ENCODE assay signal across 8 cellular contexts in the genomic region with DNA sequence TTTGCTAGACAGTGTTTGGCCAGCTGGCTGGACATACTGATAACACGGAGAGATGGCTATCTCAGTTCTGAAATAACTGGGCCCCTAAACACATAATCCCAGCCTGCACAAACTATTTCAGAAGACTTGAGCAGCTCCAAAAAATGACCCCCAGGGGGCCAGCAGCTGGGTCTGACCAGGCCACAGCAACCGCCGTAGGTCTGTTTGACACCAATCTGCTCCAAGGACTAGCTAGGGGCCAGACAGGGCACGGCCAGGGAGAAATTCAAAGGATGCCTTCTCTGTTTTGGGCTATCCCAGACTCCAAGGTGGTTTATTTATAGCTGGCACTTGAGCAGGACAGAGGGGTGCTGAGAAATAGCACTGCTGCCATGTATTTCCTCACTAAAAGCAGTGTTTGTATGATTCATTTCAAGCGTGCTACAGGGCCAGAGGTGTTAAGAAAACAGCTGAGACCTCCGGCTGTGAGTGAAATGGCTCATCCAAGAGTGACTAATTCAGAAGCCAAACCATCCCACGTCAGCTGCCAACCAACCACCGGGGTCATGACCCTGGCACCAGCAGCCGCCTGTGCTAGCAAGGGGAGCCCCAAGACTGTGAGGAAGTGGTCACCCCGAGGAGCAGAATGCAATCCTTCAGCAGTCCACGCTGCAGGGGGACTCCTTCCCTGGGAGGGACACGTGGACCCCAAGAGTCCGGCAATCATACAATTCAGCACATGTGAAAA. TPM values are rescaled to one million over a fixed set of nuclear protein-coding genes. Genes with fewer than 3 reads are reported as not detected.
A peak's percentile ranks its signal among the peaks of the same experiment; 100 is the strongest.
DNase-seq lines count a peak whose midpoint lies in the region; ATAC-seq and TF ChIP-seq lines count a peak whose summit lies in the region.

No MANE protein-coding gene starts in this region.

- no peak overlapping the region for H3K4me3 ChIP-seq in SJSA1
- peak overlapping the region in 2 of 8 donors; percentile 21 to 99 for H3K4me3 ChIP-seq in spleen

- H3K9me3 ChIP-seq in SJSA1 (replicated peaks) (no peaks in the 10 kb centered on the region), spleen (no peaks in the 10 kb centered on the region)

- DNase-seq in ACHN (peak; percentile 97), SJSA1 (ENCODE audit: low read depth in 1 of 2, low spot score in 2 of 2) (peak; percentile 81 to 87), left cardiac atrium (peak; percentile 76), spleen (peak; percentile 86), SHP77 (lab: John Stamatoyannopoulos, UW) (no peak)
- peak; percentile 62 for DNase-seq in activated naive CD4-positive, alpha-beta T cell treated with anti-CD3 and anti-CD28 coated beads, Interleukin-2, amount 50 U/mL, for 16 hours

- TF ChIP-seq CTCF in spleen (IDR thresholded peaks at IDR 0.05 in 8 of 11, conservative IDR thresholded peaks at IDR 0.05 in 3 of 11) = no peak

- ATAC-seq in GM18858 (IDR thresholded peaks at IDR 0.05; ENCODE audit: unreplicated experiment) (peak; percentile 62), HG03159 (IDR thresholded peaks at IDR 0.05; ENCODE audit: unreplicated experiment) (peak; percentile 52), left cardiac atrium (peak; percentile 48 to 91)

- peak overlapping the region; percentile 42 for H3K27ac ChIP-seq in SJSA1
- H3K27ac ChIP-seq in spleen = peak overlapping the region; percentile 11 to 96 (median 68)

- in situ Hi-C loops in ACHN (cut with HindIII; ENCODE audit: low pct_ligation_motif_present, low pct_unique_long_range_greater_than_20kb, low sequenced_read_pairs) = no loop called here

- no peak for TF ChIP-seq POLR2A in spleen (IDR thresholded peaks at IDR 0.05)

- intact Hi-C loops in left cardiac atrium (cut with DNase I) (no loop called here), spleen (cut with DNase I; ENCODE audit: low total_unique reads) (loop anchor here (10.0 kb wide), 2 partner anchors 50 to 90 kb away; partner anchors contain the start of genes EARS2, NDUFAB1 and UBFD1)

- H3K4me1 ChIP-seq in SJSA1 (replicated peaks) = peaks cover 34% of the 10 kb centered on the region
- H3K4me1 ChIP-seq in spleen = peaks cover 69 to 100% (median 97%) of the 10 kb centered on the region in 6 donors

- WGBS in spleen, 5 donors = 43 to 56% (median 46%) methylated on average over 9 to 13 of the region's 13 CpGs

- H3K27me3 ChIP-seq in SJSA1 (replicated peaks) (no peaks in the 10 kb centered on the region), spleen (replicated peaks in 1 of 7) (no peaks in the 10 kb centered on the region)

- H3K36me3 ChIP-seq in SJSA1 = peaks cover 25% of the 10 kb centered on the region
- H3K36me3 ChIP-seq in spleen = peaks cover 0 to 30% (median 0%) of the 10 kb centered on the region in 6 donors

RNA-seq across cellular contexts. Expression of gene GGA2, which starts 5.7 kb away (rescaled TPM):
- 11.7 and 28.0 TPM in 2 replicates for total RNA-seq in SJSA1 (2014; rRNA removed; shearing (Covaris generic))
- total RNA-seq in left cardiac atrium = 10 to 100 TPM; 60.1 to 60.3 TPM
- total RNA-seq in spleen = 100 to 1,000 TPM; 131 to 179 (median 152) TPM
- 10 to 100 TPM; 49.4 to 57.2 (median 56.6) TPM for polyA plus RNA-seq in spleen

RNA-seq across cellular contexts. Expression of gene COG7, which starts 51.6 kb away (rescaled TPM):
- 10.9 and 16.1 TPM in 2 replicates for total RNA-seq in SJSA1 (2014; rRNA removed; shearing (Covaris generic))
- total RNA-seq in left cardiac atrium (10 to 100 TPM; 11.3 TPM), spleen (10 to 100 TPM; 15.9 to 25.5 (median 19.9) TPM)
- polyA plus RNA-seq in spleen = 10 to 100 TPM in 2 of 3 donors, 1 to 10 TPM in 1; 9.6 to 17.5 (median 17.0) TPM

RNA-seq across cellular contexts. Expression of gene EARS2, which starts 52.5 kb away (rescaled TPM):
- total RNA-seq in SJSA1 (2014; rRNA removed; shearing (Covaris generic)) = 48.4 and 51.2 TPM in 2 replicates
- total RNA-seq in left cardiac atrium (10 to 100 TPM; 16.6 to 19.3 TPM), spleen (10 to 100 TPM; 10.7 to 21.8 (median 19.3) TPM)
- 10 to 100 TPM in 1 of 3 donors, 1 to 10 TPM in 2; 9.8 to 10.0 (median 9.9) TPM for polyA plus RNA-seq in spleen

RNA-seq across cellular contexts. Expression of gene UBFD1, which starts 52.9 kb away (rescaled TPM):
- total RNA-seq in SJSA1 (2014; rRNA removed; shearing (Covaris generic)) = 88.0 and 173 TPM in 2 replicates
- total RNA-seq in left cardiac atrium (10 to 100 TPM; 50.7 to 62.3 TPM), spleen (10 to 100 TPM; 39.0 to 63.7 (median 43.4) TPM)
- 1 to 10 TPM; 4.2 to 9.1 (median 6.5) TPM for polyA plus RNA-seq in spleen

Comparison
In these comparisons a context has a peak if more than half of its experiments do, and no peak if none do; other contexts are left out.
1. DNase-seq: peak in ACHN (single experiment), SJSA1 (2 of 2), activated naive CD4-positive, alpha-beta T cell treated with anti-CD3 and anti-CD28 coated beads, Interleukin-2, amount 50 U/mL, for 16 hours (single experiment), left cardiac atrium (single experiment) and spleen (single experiment); none in SHP77 (0 of 2).
2. Peak in every context shown above with its lines, with median percentiles within 50 percentile points of each other: ATAC-seq.